8 cellular contexts compared by ENCODE assay signal in the genomic region with DNA sequence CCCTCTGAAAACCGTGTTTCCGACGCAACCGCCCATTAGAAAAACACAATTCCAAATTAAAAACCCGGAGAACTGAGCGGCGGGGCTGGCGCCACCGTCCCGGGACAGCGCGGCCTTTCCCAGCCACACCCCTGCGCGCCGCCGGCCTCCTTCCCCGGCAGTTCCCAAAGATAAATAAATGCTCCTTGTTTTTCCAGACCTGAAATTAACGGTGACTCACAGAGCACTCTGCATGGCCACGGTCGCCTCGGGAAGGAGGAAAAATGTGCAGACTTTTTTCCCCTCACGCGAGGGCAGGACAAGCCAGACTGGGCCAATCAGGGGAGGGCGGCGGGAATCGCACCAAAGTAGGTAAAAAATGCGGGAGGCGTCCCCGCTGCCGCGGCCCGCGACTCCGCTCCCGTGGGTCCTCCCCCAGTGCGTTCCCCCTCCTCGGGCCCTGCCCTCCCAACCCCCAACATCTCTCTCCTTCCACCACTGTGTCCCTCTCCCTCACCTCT. TPM values are rescaled to one million over a fixed set of nuclear protein-coding genes. Genes with fewer than 3 reads are reported as not detected.
A peak's percentile ranks its signal among the peaks of the same experiment; 100 is the strongest.
DNase-seq lines count a peak whose midpoint lies in the region; ATAC-seq and TF ChIP-seq lines count a peak whose summit lies in the region.

No MANE protein-coding gene starts in this region.

- no peaks in the 10 kb centered on the region for H3K9me3 ChIP-seq in mucosa of stomach (ENCODE audit: control insufficient read depth, low read length)
- no peaks in the 10 kb centered on the region for H3K9me3 ChIP-seq in thyroid gland

- TF ChIP-seq CTCF in fibroblast of mammary gland (conservative IDR thresholded peaks at IDR 0.05; ENCODE audit: control insufficient read depth, insufficient read depth, low read depth, low read length) (no peak), thyroid gland (IDR thresholded peaks at IDR 0.05) (no peak)

- H3K27ac ChIP-seq in thyroid gland: peak overlapping the region; percentile 98 to 100 (median 100)

- peak; percentile 23 to 82 (median 65) for DNase-seq in NCI-H1417 (lab: John Stamatoyannopoulos, UW)
- no peak for DNase-seq in NCI-H1417 treated with DMSO at 0.1 percent for 48 hours (lab: John Stamatoyannopoulos, UW)
- DNase-seq in NCI-H2196 (lab: John Stamatoyannopoulos, UW; ENCODE audit: unreplicated experiment): peak; percentile 59
- DNase-seq in activated T-cell treated with anti-CD3 and anti-CD28 coated beads, Interleukin-2, amount 50 U/mL, for 4 hours: peak; percentile 5
- peak; percentile 97 for DNase-seq in fibroblast of mammary gland (ENCODE audit: low read depth)
- peak; percentile 87 to 93 for DNase-seq in thyroid gland

- H3K4me3 Mint-ChIP-seq in activated T-cell treated with anti-CD3 and anti-CD28 coated beads, Interleukin-2, amount 50 U/mL, for 4 hours: peak overlapping the region; percentile 87

- no peaks in the 10 kb centered on the region for H3K9me3 Mint-ChIP-seq in activated T-cell treated with anti-CD3 and anti-CD28 coated beads, Interleukin-2, amount 50 U/mL, for 4 hours

- ATAC-seq in activated T-cell treated with anti-CD3 and anti-CD28 coated beads, Interleukin-2, amount 50 U/mL, for 4 hours: no peak
- no peak for ATAC-seq in GM19351 (IDR thresholded peaks at IDR 0.05; ENCODE audit: unreplicated experiment)

- intact Hi-C loops in thyroid gland (cut with DNase I): no loop called here

- H3K4me3 ChIP-seq in fibroblast of mammary gland (ENCODE audit: control insufficient read depth, low read depth, low read length) (peak overlapping the region; percentile 92), mucosa of stomach (ENCODE audit: low read length) (no peak overlapping the region), thyroid gland (replicated peaks in 1 of 3) (peak overlapping the region in 2 of 3 donors; percentile 22 to 100)

- no peaks in the 10 kb centered on the region for H3K27me3 ChIP-seq in mucosa of stomach (ENCODE audit: control insufficient read depth, insufficient read depth, low read length)
- no peaks in the 10 kb centered on the region for H3K27me3 ChIP-seq in thyroid gland

- H3K4me1 Mint-ChIP-seq in activated T-cell treated with anti-CD3 and anti-CD28 coated beads, Interleukin-2, amount 50 U/mL, for 4 hours (ENCODE audit: low read depth): peaks cover 24% of the 10 kb centered on the region

- peak overlapping the region; percentile 56 for H3K9ac ChIP-seq in mucosa of stomach (ENCODE audit: low read length)

- H3K36me3 Mint-ChIP-seq in activated T-cell treated with anti-CD3 and anti-CD28 coated beads, Interleukin-2, amount 50 U/mL, for 4 hours (ENCODE audit: insufficient read depth): no peaks in the 10 kb centered on the region

- no peaks in the 10 kb centered on the region for H3K27me3 Mint-ChIP-seq in activated T-cell treated with anti-CD3 and anti-CD28 coated beads, Interleukin-2, amount 50 U/mL, for 4 hours (ENCODE audit: low read depth)

- peak; percentile 52 to 94 for TF ChIP-seq POLR2A in thyroid gland (IDR thresholded peaks at IDR 0.05)

- peaks cover 14% of the 10 kb centered on the region for H3K4me1 ChIP-seq in mucosa of stomach (ENCODE audit: control insufficient read depth, insufficient read depth, low read length)
- peaks cover 23 to 35% of the 10 kb centered on the region in 2 donors for H3K4me1 ChIP-seq in thyroid gland

- H3K36me3 ChIP-seq in mucosa of stomach (ENCODE audit: control insufficient read depth, insufficient read depth, low read length): no peaks in the 10 kb centered on the region
- H3K36me3 ChIP-seq in thyroid gland: no peaks in the 10 kb centered on the region

- WGBS in thyroid gland, 2 donors: 1% methylated on average over 32 to 34 of the region's 37 CpGs

RNA-seq across cellular contexts. Expression of gene DSTN, which starts 0.9 kb away (rescaled TPM):
- total RNA-seq in activated T-cell treated with anti-CD3 and anti-CD28 coated beads, Interleukin-2, amount 50 U/mL, for 4 hours: 10 to 100 TPM; 55.0 to 70.3 (median 63.6) TPM
- 100 to 1,000 TPM; 504 to 681 (median 560) TPM for total RNA-seq in thyroid gland

RNA-seq across cellular contexts. Expression of gene BFSP1, which starts 37.8 kb away (rescaled TPM):
- under 1 TPM; 0.15 to 0.45 (median 0.16) TPM for total RNA-seq in activated T-cell treated with anti-CD3 and anti-CD28 coated beads, Interleukin-2, amount 50 U/mL, for 4 hours
- 1 to 10 TPM; 2.7 to 8.7 (median 4.2) TPM for total RNA-seq in thyroid gland

Comparison
In these comparisons a context has a peak if more than half of its experiments do, and no peak if none do; other contexts are left out.
1. RNA of gene DSTN, which starts 0.9 kb away (total RNA-seq): 504 to 681 TPM in thyroid gland; 55.0 to 70.3 TPM in activated T-cell treated with anti-CD3 and anti-CD28 coated beads, Interleukin-2, amount 50 U/mL, for 4 hours; every median in the first group is over 4 times any median in the second.